ENCODE assay signal across 10 cellular contexts in the genomic region with DNA sequence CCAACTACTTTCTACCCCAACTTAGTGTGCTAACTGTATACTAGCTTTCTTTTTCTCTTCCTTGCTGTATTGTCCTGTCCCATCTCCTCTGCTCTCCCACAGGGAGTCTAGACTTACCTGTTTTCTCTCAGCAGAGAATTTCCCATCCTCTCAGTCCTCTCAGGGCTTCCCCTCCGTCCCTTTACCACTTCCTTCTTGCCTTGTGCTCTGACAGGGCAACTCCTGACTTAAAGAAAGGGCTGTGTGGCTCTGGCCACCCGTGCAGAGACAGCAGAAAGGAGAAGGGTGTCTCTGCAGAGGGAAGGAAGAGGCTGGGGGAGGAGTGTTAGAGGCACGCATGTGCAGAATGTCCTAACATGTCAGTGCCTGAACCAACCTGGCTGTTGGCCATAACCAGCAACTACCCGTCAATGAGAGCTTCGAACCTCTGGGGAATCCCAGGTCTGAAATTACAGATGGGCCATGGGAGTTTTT. TPM values are rescaled to one million over a fixed set of nuclear protein-coding genes. Genes with fewer than 3 reads are reported as not detected.
A peak's percentile ranks its signal among the peaks of the same experiment; 100 is the strongest.
DNase-seq lines count a peak whose midpoint lies in the region; ATAC-seq and TF ChIP-seq lines count a peak whose summit lies in the region.
"Had no signal": no experiment of that assay in that cellular context is flagged by ENCODE, and none has a peak within 500 bp of the region (broad histone marks: within the 10 kb centered on the region; RNA-seq: fewer than 3 reads in every experiment).

A gene with protein sequence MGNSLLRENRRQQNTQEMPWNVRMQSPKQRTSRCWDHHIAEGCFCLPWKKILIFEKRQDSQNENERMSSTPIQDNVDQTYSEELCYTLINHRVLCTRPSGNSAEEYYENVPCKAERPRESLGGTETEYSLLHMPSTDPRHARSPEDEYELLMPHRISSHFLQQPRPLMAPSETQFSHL (minus strand): TSS at position 274 of the 474 bp plus-strand sequence. CDS start 128 bp downstream, at position 146.

- ATAC-seq in GM18873 (IDR thresholded peaks at IDR 0.05; ENCODE audit: low FRiP score, unreplicated experiment) (peak; percentile 80), HG03025 (IDR thresholded peaks at IDR 0.05; ENCODE audit: low FRiP score, unreplicated experiment) (peak; percentile 56), psoas muscle (peak in 3 of 4 donors; percentile 27 to 50 (median 40))

- H3K27me3 Mint-ChIP-seq in Caco-2 (ENCODE audit: insufficient read depth, unreplicated experiment) = no peaks in the 10 kb centered on the region

- no peak within 1 kb of the TSS for H3K27ac Mint-ChIP-seq in Caco-2 (ENCODE audit: unreplicated experiment)
- H3K27ac Mint-ChIP-seq: nephron had no signal

- H3K4me1 ChIP-seq in adrenal gland (replicated peaks in 1 of 2) = no peaks in the 10 kb centered on the region
- peaks cover 4% of the 10 kb centered on the region for H3K4me1 ChIP-seq in psoas muscle
- peaks cover 22% of the 10 kb centered on the region for H3K4me1 ChIP-seq in Caco-2

- no peak for TF ChIP-seq POLR2A in adrenal gland (IDR thresholded peaks at IDR 0.05)

- BruUV-seq in Caco-2 (replicated peaks; lab: Mats Ljungman, UMichigan) = no TSS peak

- no peak within 1 kb of the TSS for H3K4me3 Mint-ChIP-seq in Caco-2 (ENCODE audit: unreplicated experiment)
- H3K4me3 Mint-ChIP-seq: nephron had no signal

- WGBS in adrenal gland, 4 donors = 57 to 66% (median 58%) methylated on average over 5 of the region's 5 CpGs
- 33 to 38% (median 38%) methylated on average over 5 of the region's 5 CpGs for WGBS in psoas muscle, 3 donors

- intact Hi-C loops in adrenal gland (cut with DNase I) (no loop called here), psoas muscle (cut with DNase I) (no loop called here), Caco-2 (cut with micrococcal nuclease; ENCODE audit: unreplicated experiment) (no loop called here)

- H3K4me1 Mint-ChIP-seq in Caco-2 (ENCODE audit: low read depth, unreplicated experiment) = peaks cover 16% of the 10 kb centered on the region

- peaks cover 19% of the 10 kb centered on the region for H3K36me3 Mint-ChIP-seq in Caco-2 (ENCODE audit: insufficient read depth, unreplicated experiment)

- H3K27ac ChIP-seq in adrenal gland (no peak within 1 kb of the TSS), psoas muscle (no peak within 1 kb of the TSS)

- POLR2A ChIA-PET in Caco-2 (lab: Charles Lee) = no interaction called here

- no peaks in the 10 kb centered on the region for H3K27me3 ChIP-seq in adrenal gland
- no peaks in the 10 kb centered on the region for H3K27me3 ChIP-seq in psoas muscle (ENCODE audit: insufficient read depth in 3 of 3, low read length in 2 of 3)
- no peaks in the 10 kb centered on the region for H3K27me3 ChIP-seq in Caco-2 (replicated peaks; ENCODE audit: control insufficient read depth, insufficient read depth, low read length)

- H3K9me3 ChIP-seq in adrenal gland (replicated peaks in 1 of 3) (no peaks in the 10 kb centered on the region), psoas muscle (no peaks in the 10 kb centered on the region), Caco-2 (0 out of 2 replicates have a peak, but pooled peaks cover 3% of the 10 kb centered on the region)

- no peaks in the 10 kb centered on the region for H3K36me3 ChIP-seq in adrenal gland (replicated peaks in 1 of 2)
- H3K36me3 ChIP-seq in psoas muscle (ENCODE audit: insufficient read depth in 1 of 2, low read depth in 1 of 2) = no peaks in the 10 kb centered on the region
- H3K36me3 ChIP-seq in Caco-2 (ENCODE audit: control insufficient read depth, insufficient read depth, low read length) = 0 out of 2 replicates have a peak, but pooled peaks cover 2% of the 10 kb centered on the region

- DNase-seq in SKM-1 (lab: John Stamatoyannopoulos, UW; ENCODE audit: unreplicated experiment) (peak; percentile 76), adrenal gland (peak; percentile 20 to 59 (median 38)), psoas muscle (peak; percentile 31 to 61), SK-N-DZ (ENCODE audit: low spot score) (no peak), NCI-H187 treated with DMSO at 0.1 percent for 48 hours (lab: John Stamatoyannopoulos, UW) (no peak), Caco-2 (no peak)

- H3K4me3 ChIP-seq in adrenal gland (no peak within 1 kb of the TSS), psoas muscle (no peak within 1 kb of the TSS), Caco-2 (ENCODE audit: low read depth, low read length) (no peak within 1 kb of the TSS)

- H3K9me3 Mint-ChIP-seq in Caco-2 (ENCODE audit: unreplicated experiment) = no peaks in the 10 kb centered on the region
- H3K9me3 Mint-ChIP-seq: nephron had no signal

- CTCF ChIA-PET in Caco-2 (lab: Charles Lee) = no interaction called here

- TF ChIP-seq CTCF in adrenal gland (IDR thresholded peaks at IDR 0.05) = no peak
- TF ChIP-seq CTCF in psoas muscle (IDR thresholded peaks at IDR 0.05) = no peak
- no peak for TF ChIP-seq CTCF in Caco-2 (IDR thresholded peaks at IDR 0.05; ENCODE audit: insufficient read depth in 1 of 2, low read depth in 1 of 2, low read length in 1 of 2, severe bottlenecking in 1 of 2, unreplicated experiment in 1 of 2)

RNA-seq across cellular contexts. Expression of the gene that starts here (rescaled TPM):
- total RNA-seq in adrenal gland = 1 to 10 TPM in 1 of 8 donors, under 1 TPM in 3, not detected in 4; 0.18 to 1.8 (median 0.47) TPM
- under 1 TPM in 2 of 3 donors, not detected in 1; 0.07 to 0.26 TPM for polyA plus RNA-seq in adrenal gland
- not detected for total RNA-seq in psoas muscle
- polyA plus RNA-seq in psoas muscle = under 1 TPM; 0.01 to 0.25 (median 0.04) TPM
- not detected in 2 replicates for polyA plus RNA-seq in SK-N-DZ (2014; cell fraction: cytosol; rRNA removed)
- not detected in 2 replicates for polyA plus RNA-seq in SK-N-DZ (2014; cell fraction: nucleus; rRNA removed)
- total RNA-seq in Caco-2 (2022) = not detected in 2 replicates
- total RNA-seq: SK-MEL-5 had no signal

Comparison
In these comparisons a context has a peak if more than half of its experiments do, and no peak if none do; other contexts are left out.
1. Peak in DNase-seq and ATAC-seq in psoas muscle; RNA of the gene not detected or under 1 TPM.
2. DNase-seq: peak in SKM-1 (single experiment) and adrenal gland (7 of 7); none in SK-N-DZ (single experiment), NCI-H187 treated with DMSO at 0.1 percent for 48 hours (single experiment) and Caco-2 (0 of 2).
3. Peak in every context shown above with its lines, with median percentiles within 50 percentile points of each other: ATAC-seq.